Comparison of ENCODE assay signal across 25 cellular contexts in the genomic region with DNA sequence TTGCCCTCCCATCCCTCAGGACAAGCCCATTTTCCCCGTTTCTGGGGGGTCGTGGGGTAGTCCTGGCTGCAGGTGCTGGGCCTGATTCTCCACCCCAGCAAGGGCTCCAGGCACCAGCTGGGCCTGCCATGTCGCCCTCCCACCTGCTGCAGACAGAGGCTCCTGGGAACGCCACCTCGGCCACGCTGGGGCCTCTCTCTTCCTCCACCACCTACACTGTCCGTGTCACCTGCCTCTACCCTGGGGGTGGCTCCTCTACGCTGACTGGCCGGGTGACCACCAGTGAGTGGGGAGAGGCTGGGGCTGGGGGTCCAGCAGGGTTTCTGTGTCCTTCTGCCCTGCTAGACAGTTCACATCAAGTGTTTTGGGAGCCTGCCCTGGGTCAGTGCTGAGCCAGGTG. TPM values are rescaled to one million over a fixed set of nuclear protein-coding genes. Genes with fewer than 3 reads are reported as not detected.
"Had no signal": no experiment of that assay in that cellular context is flagged by ENCODE, and none has a peak within 500 bp of the region (broad histone marks: within the 10 kb centered on the region; RNA-seq: fewer than 3 reads in every experiment).

No MANE protein-coding gene starts in this region.

- H3K4me2 ChIP-seq: SK-N-SH had no signal

- DNase-seq: activated CD4-positive, alpha-beta memory T cell treated with anti-CD3 and anti-CD28 coated beads for 36 hours; activated CD4-positive, alpha-beta T cell treated with anti-CD3 and anti-CD28 coated beads, Interleukin-2, amount 10 ng/mL, durations not matched to agents 7 days and 5 days; activated CD4-positive, CD25-positive, alpha-beta regulatory T cell; activated CD8-positive, alpha-beta memory T cell treated with anti-CD3 and anti-CD28 coated beads for 24 hours; activated gamma-delta T cell; activated naive CD4-positive, alpha-beta T cell treated with anti-CD3 and anti-CD28 coated beads for 36 hours; activated T-cell treated with anti-CD3 and anti-CD28 coated beads, Interleukin-2, amount 50 U/mL, for 4 hours; NCI-H1092; NCI-H1417; NCI-H1930; NCI-H2107; NCI-H2171 treated with DMSO at 0.1 percent for 48 hours; NCI-H226; NCI-H526; SK-N-SH; T-helper 1 cell had no signal

- ATAC-seq: activated T-cell treated with anti-CD3 and anti-CD28 coated beads, Interleukin-2, amount 50 U/mL, for 4 hours had no signal

- H3K36me3 ChIP-seq: SJCRH30 had no signal

- H3K9ac ChIP-seq: SK-N-SH had no signal

- H3K27ac ChIP-seq: VCaP had no signal

- H3K4me3 ChIP-seq: SJCRH30 had no signal

- H3K9me3 ChIP-seq: SJCRH30, SK-N-SH had no signal

RNA-seq across cellular contexts. Expression of gene COL20A1, which starts 19.3 kb away (rescaled TPM):
- total RNA-seq: activated CD4-positive, alpha-beta memory T cell treated with anti-CD3 and anti-CD28 coated beads for 36 hours; activated CD4-positive, alpha-beta T cell treated with anti-CD3 and anti-CD28 coated beads, Interleukin-2, amount 10 ng/mL, durations not matched to agents 7 days and 5 days; activated T-cell treated with anti-CD3 and anti-CD28 coated beads, Interleukin-2, amount 50 U/mL, for 4 hours; M059J; Right ventricle myocardium inferior; RPMI7951; SJCRH30; T-helper 2 cell treated with Interferon-gamma antibody and Interleukin-4, amounts not matched to agents 100 ng/mL and 5 ng/mL, for 36 hours had no signal
- polyA plus RNA-seq: SK-N-SH had no signal

RNA-seq across cellular contexts. Expression of gene CHRNA4, which starts 48.9 kb away (rescaled TPM):
- total RNA-seq: activated CD4-positive, alpha-beta memory T cell treated with anti-CD3 and anti-CD28 coated beads for 36 hours; activated CD4-positive, alpha-beta T cell treated with anti-CD3 and anti-CD28 coated beads, Interleukin-2, amount 10 ng/mL, durations not matched to agents 7 days and 5 days; activated naive CD4-positive, alpha-beta T cell treated with anti-CD3 and anti-CD28 coated beads for 36 hours; activated T-cell treated with anti-CD3 and anti-CD28 coated beads, Interleukin-2, amount 50 U/mL, for 4 hours; LHCN-M2; M059J; NCI-H460; OCI-LY7; RPMI7951; T-helper 2 cell treated with Interferon-gamma antibody and Interleukin-4, amounts not matched to agents 100 ng/mL and 5 ng/mL, for 36 hours had no signal
- polyA plus RNA-seq: SK-N-SH had no signal

RNA-seq across cellular contexts. Expression of gene NKAIN4, which starts 58.0 kb away (rescaled TPM):
- total RNA-seq: activated CD4-positive, alpha-beta memory T cell treated with anti-CD3 and anti-CD28 coated beads for 36 hours; activated CD4-positive, alpha-beta T cell treated with anti-CD3 and anti-CD28 coated beads, Interleukin-2, amount 10 ng/mL, durations not matched to agents 7 days and 5 days; activated naive CD4-positive, alpha-beta T cell treated with anti-CD3 and anti-CD28 coated beads for 36 hours; activated T-cell treated with anti-CD3 and anti-CD28 coated beads, Interleukin-2, amount 50 U/mL, for 4 hours; LHCN-M2; M059J; NCI-H460; OCI-LY7; Right ventricle myocardium inferior; RPMI7951; T-helper 2 cell treated with Interferon-gamma antibody and Interleukin-4, amounts not matched to agents 100 ng/mL and 5 ng/mL, for 36 hours had no signal
- polyA plus RNA-seq: SK-N-SH had no signal
